In genomic region chr6:139375239-139376053, GRCh38 we compare ENCODE assay signal across 1 cellular context.
A peak's percentile ranks its signal among the peaks of the same experiment; 100 is the strongest.
TF ChIP-seq lines count a peak whose summit lies in the region.

No MANE protein-coding gene starts in this region.

TF ChIP-seq in HepG2, 621 proteins besides CTCF, POLR2A, EP300 and RAD21 (continued from another document and continues in another):
- TF ChIP-seq, protein P1, sequence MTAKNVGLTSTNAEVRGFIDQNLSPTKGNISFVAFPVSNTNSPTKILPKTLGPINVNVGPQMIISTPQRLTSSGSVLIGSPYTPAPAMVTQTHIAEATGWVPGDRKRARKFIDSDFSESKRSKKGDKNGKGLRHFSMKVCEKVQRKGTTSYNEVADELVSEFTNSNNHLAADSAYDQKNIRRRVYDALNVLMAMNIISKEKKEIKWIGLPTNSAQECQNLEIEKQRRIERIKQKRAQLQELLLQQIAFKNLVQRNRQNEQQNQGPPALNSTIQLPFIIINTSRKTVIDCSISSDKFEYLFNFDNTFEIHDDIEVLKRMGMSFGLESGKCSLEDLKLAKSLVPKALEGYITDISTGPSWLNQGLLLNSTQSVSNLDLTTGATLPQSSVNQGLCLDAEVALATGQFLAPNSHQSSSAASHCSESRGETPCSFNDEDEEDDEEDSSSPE (CRISPR knock-in tag; IDR thresholded peaks at IDR 0.05): peak; percentile 83
- TF ChIP-seq RCOR2 (CRISPR knock-in tag; IDR thresholded peaks at IDR 0.05) (peak; percentile 79), CERS6 (CRISPR knock-in tag; IDR thresholded peaks at IDR 0.05) (no peak), TERF1 (CRISPR knock-in tag; IDR thresholded peaks at IDR 0.05) (no peak), TARDBP (CRISPR knock-in tag; IDR thresholded peaks at IDR 0.05) (peak; percentile 60; the same call in 1 of the 2 replicates), GMEB1 (CRISPR knock-in tag; IDR thresholded peaks at IDR 0.05; ENCODE audit: borderline replicate concordance) (peak; percentile 69; the same call in 1 of the 2 replicates), DNMT3B (CRISPR knock-in tag; conservative IDR thresholded peaks at IDR 0.05) (peak; percentile 88), NCOA5 (CRISPR knock-in tag; IDR thresholded peaks at IDR 0.05) (no peak), ZKSCAN1 (IDR thresholded peaks at IDR 0.05; ENCODE audit: low read length) (no peak; the same call in 1 of the 2 replicates), USF2 (IDR thresholded peaks at IDR 0.05; ENCODE audit: low read depth, low read length) (no peak), USF2 (CRISPR knock-in tag; IDR thresholded peaks at IDR 0.05; ENCODE audit: borderline replicate concordance) (no peak), KDM5B (CRISPR knock-in tag; IDR thresholded peaks at IDR 0.05; ENCODE audit: borderline replicate concordance) (peak; percentile 47), FOSL2 (CRISPR knock-in tag; IDR thresholded peaks at IDR 0.05) (peak; percentile 66), MAZ (IDR thresholded peaks at IDR 0.05; ENCODE audit: borderline replicate concordance, low read depth, low read length) (peak; percentile 93), MAZ (CRISPR knock-in tag; IDR thresholded peaks at IDR 0.05; ENCODE audit: low read depth) (peak; percentile 87), YEATS4 (CRISPR knock-in tag; IDR thresholded peaks at IDR 0.05; ENCODE audit: borderline replicate concordance) (peak; percentile 85; the same call in 1 of the 2 replicates), ELF4 (CRISPR knock-in tag; IDR thresholded peaks at IDR 0.05; ENCODE audit: borderline replicate concordance) (no peak), RNF2 (conservative IDR thresholded peaks at IDR 0.05; ENCODE audit: low read depth) (no peak), PRPF4 (IDR thresholded peaks at IDR 0.05; ENCODE audit: low read depth, low read length, poor library complexity, severe bottlenecking) (no peak), ZNF607 (CRISPR knock-in tag; IDR thresholded peaks at IDR 0.05; ENCODE audit: borderline replicate concordance) (no peak; the same call in 1 of the 2 replicates), KMT2A (CRISPR knock-in tag; IDR thresholded peaks at IDR 0.05) (peak; percentile 71), ZNF230 (CRISPR knock-in tag; IDR thresholded peaks at IDR 0.05) (peak; percentile 95), ZZZ3 (CRISPR knock-in tag; IDR thresholded peaks at IDR 0.05; ENCODE audit: borderline replicate concordance) (peak; percentile 72; the same call in 1 of the 2 replicates), ZNF138 (CRISPR knock-in tag; IDR thresholded peaks at IDR 0.05; ENCODE audit: low read depth) (no peak; the same call in 1 of the 2 replicates), SP1 (IDR thresholded peaks at IDR 0.05) (no peak), SP1 (CRISPR knock-in tag; IDR thresholded peaks at IDR 0.05) (peak; percentile 37), CEBPB (IDR thresholded peaks at IDR 0.05; ENCODE audit: borderline replicate concordance, low read depth, low read length) (no peak), EEA1 (CRISPR knock-in tag; IDR thresholded peaks at IDR 0.05; ENCODE audit: borderline replicate concordance) (0 out of 2 replicates have a peak, but pooled peaks have one; percentile 25), ZNF710 (CRISPR knock-in tag; IDR thresholded peaks at IDR 0.05; ENCODE audit: borderline replicate concordance) (peak; percentile 83; the same call in 1 of the 2 replicates), RBAK (CRISPR knock-in tag; IDR thresholded peaks at IDR 0.05) (peak; percentile 42; the same call in 1 of the 2 replicates), ZNF768 (CRISPR knock-in tag; IDR thresholded peaks at IDR 0.05) (peak; percentile 45; the same call in 1 of the 2 replicates), SOX5 (CRISPR knock-in tag; IDR thresholded peaks at IDR 0.05; ENCODE audit: borderline replicate concordance) (peak; percentile 83; the same call in 1 of the 2 replicates), HOXA5 (CRISPR knock-in tag; IDR thresholded peaks at IDR 0.05) (peak; percentile 63), FOXC1 (CRISPR knock-in tag; IDR thresholded peaks at IDR 0.05; ENCODE audit: borderline replicate concordance) (peak; percentile 74; the same call in 1 of the 2 replicates), ZC3H13 (CRISPR knock-in tag; IDR thresholded peaks at IDR 0.05) (no peak), ZNF354B (CRISPR knock-in tag; IDR thresholded peaks at IDR 0.05) (no peak), ZNF878 (CRISPR knock-in tag; IDR thresholded peaks at IDR 0.05) (peak; percentile 75; the same call in 1 of the 2 replicates)
- TF ChIP-seq, protein P2, sequence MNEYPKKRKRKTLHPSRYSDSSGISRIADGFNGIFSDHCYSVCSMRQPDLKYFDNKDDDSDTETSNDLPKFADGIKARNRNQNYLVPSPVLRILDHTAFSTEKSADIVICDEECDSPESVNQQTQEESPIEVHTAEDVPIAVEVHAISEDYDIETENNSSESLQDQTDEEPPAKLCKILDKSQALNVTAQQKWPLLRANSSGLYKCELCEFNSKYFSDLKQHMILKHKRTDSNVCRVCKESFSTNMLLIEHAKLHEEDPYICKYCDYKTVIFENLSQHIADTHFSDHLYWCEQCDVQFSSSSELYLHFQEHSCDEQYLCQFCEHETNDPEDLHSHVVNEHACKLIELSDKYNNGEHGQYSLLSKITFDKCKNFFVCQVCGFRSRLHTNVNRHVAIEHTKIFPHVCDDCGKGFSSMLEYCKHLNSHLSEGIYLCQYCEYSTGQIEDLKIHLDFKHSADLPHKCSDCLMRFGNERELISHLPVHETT (CRISPR knock-in tag; conservative IDR thresholded peaks at IDR 0.05): peak; percentile 39; the same call in 1 of the 2 replicates
- TF ChIP-seq, protein P3, sequence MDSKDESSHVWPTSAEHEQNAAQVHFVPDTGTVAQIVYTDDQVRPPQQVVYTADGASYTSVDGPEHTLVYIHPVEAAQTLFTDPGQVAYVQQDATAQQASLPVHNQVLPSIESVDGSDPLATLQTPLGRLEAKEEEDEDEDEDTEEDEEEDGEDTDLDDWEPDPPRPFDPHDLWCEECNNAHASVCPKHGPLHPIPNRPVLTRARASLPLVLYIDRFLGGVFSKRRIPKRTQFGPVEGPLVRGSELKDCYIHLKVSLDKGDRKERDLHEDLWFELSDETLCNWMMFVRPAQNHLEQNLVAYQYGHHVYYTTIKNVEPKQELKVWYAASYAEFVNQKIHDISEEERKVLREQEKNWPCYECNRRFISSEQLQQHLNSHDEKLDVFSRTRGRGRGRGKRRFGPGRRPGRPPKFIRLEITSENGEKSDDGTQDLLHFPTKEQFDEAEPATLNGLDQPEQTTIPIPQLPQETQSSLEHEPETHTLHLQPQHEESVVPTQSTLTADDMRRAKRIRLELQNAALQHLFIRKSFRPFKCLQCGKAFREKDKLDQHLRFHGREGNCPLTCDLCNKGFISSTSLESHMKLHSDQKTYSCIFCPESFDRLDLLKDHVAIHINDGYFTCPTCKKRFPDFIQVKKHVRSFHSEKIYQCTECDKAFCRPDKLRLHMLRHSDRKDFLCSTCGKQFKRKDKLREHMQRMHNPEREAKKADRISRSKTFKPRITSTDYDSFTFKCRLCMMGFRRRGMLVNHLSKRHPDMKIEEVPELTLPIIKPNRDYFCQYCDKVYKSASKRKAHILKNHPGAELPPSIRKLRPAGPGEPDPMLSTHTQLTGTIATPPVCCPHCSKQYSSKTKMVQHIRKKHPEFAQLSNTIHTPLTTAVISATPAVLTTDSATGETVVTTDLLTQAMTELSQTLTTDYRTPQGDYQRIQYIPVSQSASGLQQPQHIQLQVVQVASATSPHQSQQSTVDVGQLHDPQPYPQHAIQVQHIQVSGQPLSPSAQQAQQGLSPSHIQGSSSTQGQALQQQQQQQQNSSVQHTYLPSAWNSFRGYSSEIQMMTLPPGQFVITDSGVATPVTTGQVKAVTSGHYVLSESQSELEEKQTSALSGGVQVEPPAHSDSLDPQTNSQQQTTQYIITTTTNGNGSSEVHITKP (CRISPR knock-in tag; IDR thresholded peaks at IDR 0.05; ENCODE audit: low read depth): peak; percentile 62; the same call in 1 of the 2 replicates
- TF ChIP-seq, protein P4, sequence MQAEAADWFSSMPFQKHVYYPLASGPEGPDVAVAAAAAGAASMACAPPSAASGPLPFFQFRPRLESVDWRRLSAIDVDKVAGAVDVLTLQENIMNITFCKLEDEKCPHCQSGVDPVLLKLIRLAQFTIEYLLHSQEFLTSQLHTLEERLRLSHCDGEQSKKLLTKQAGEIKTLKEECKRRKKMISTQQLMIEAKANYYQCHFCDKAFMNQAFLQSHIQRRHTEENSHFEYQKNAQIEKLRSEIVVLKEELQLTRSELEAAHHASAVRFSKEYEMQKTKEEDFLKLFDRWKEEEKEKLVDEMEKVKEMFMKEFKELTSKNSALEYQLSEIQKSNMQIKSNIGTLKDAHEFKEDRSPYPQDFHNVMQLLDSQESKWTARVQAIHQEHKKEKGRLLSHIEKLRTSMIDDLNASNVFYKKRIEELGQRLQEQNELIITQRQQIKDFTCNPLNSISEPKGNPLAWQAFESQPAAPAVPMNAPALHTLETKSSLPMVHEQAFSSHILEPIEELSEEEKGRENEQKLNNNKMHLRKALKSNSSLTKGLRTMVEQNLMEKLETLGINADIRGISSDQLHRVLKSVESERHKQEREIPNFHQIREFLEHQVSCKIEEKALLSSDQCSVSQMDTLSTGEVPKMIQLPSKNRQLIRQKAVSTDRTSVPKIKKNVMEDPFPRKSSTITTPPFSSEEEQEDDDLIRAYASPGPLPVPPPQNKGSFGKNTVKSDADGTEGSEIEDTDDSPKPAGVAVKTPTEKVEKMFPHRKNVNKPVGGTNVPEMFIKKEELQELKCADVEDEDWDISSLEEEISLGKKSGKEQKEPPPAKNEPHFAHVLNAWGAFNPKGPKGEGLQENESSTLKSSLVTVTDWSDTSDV (CRISPR knock-in tag; IDR thresholded peaks at IDR 0.05): peak; percentile 10; the same call in 1 of the 2 replicates
